Comparison of ENCODE assay signal across 11 cellular contexts in the genomic region with DNA sequence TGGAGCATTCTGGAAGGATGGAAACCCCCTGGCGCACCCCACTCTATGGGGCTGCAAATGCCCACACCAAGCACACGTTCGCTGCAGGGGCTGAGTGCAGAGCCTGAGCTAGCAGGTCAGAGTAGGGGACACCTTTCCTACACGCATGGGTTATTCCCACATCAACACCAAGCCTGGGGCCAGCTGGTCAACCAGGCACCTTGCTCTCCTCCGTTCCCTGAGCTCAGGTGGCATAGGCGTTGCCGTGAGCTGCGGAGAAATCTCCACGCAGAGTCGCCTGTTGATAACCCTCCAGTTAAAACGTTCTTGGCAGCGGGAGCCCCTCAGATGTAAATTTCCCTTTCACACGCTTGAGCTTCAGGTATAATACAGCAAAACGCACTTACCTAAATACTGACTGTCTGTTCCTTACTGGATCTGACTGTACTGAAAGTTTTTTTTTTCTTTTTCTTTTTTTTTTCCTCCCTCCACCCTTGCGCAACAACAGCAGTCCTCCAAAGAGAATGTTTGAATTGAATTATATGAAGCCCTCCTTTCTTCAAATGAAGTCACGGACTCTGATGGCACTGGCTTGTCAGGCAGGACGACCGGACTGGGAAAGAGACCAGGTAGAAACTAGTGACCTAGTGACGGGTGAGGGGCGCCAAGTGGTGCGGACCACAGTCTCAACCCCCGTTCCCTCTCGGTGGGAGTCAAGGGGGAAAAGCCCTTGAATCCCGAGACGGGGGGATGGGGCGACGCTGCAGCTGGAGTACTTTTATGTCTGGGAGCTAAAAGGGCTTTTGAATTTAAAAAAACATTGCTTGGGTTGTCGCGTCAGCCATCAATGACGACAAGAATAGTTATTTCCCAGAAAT. TPM values are rescaled to one million over a fixed set of nuclear protein-coding genes. Genes with fewer than 3 reads are reported as not detected.
DNase-seq lines count a peak whose midpoint lies in the region; ATAC-seq and TF ChIP-seq lines count a peak whose summit lies in the region.
"Had no signal": no experiment of that assay in that cellular context is flagged by ENCODE, and none has a peak within 500 bp of the region (broad histone marks: within the 10 kb centered on the region; RNA-seq: fewer than 3 reads in every experiment).

No MANE protein-coding gene starts in this region.

- no peak overlapping the region for H4K5ac ChIP-seq in H9 (ENCODE audit: insufficient read length, low read depth, low read length)

- H2BK5ac ChIP-seq in H9 (ENCODE audit: insufficient read length, low read length), result no peak overlapping the region

- intact Hi-C loops in body of pancreas (cut with DNase I), result no loop called here
- intact Hi-C loops in naive thymus-derived CD4-positive, alpha-beta T cell (cut with micrococcal nuclease), result loop anchor here in 1 of 2 donors (2.0 kb wide), 1 partner anchor 19 kb away; no protein-coding TSS in a partner anchor

- H3K79me2 ChIP-seq in H9 (ENCODE audit: insufficient read depth, low read length), result no peaks in the 10 kb centered on the region

- peaks cover 20% of the 10 kb centered on the region; the same call in 1 of the 2 replicates for H3K27me3 ChIP-seq in H9 (ENCODE audit: insufficient read depth, low read length)
- peaks cover 0 to 9% of the 10 kb centered on the region in 2 donors for H3K27me3 ChIP-seq in body of pancreas
- peaks cover 3% of the 10 kb centered on the region for H3K27me3 ChIP-seq in rectal smooth muscle tissue (ENCODE audit: control insufficient read depth, insufficient read depth, low read length)
- H3K27me3 ChIP-seq in naive thymus-derived CD4-positive, alpha-beta T cell (ENCODE audit: control insufficient read depth in 2 of 2, insufficient read depth in 2 of 2, low read length in 2 of 2), result no peaks in the 10 kb centered on the region

- H4K20me1 ChIP-seq in H9 (ENCODE audit: control insufficient read depth, insufficient read depth, insufficient read length), result no peaks in the 10 kb centered on the region

- H3K4me2 ChIP-seq in H9 (ENCODE audit: insufficient read depth, insufficient read length, low read length), result peak overlapping the region; percentile 95

- H3K27me3 Mint-ChIP-seq in H9 (ENCODE audit: low read depth), result peaks cover 81% of the 10 kb centered on the region
- H3K27me3 Mint-ChIP-seq in naive thymus-derived CD4-positive, alpha-beta T cell, result peaks cover 25 to 44% (median 43%) of the 10 kb centered on the region in 5 donors

- H3K36me3 ChIP-seq in body of pancreas (replicated peaks in 1 of 2; ENCODE audit: insufficient read depth in 1 of 2, low read depth in 2 of 2) (no peaks in the 10 kb centered on the region), rectal smooth muscle tissue (ENCODE audit: control insufficient read depth, insufficient read depth, low read length) (no peaks in the 10 kb centered on the region)
- H3K36me3 ChIP-seq in naive thymus-derived CD4-positive, alpha-beta T cell (ENCODE audit: control insufficient read depth in 2 of 3, insufficient read depth in 3 of 3, low read length in 3 of 3), result no peaks in the 10 kb centered on the region

- no peak overlapping the region for H2AFZ ChIP-seq in H9 (ENCODE audit: low read length)

- POLR2A ChIA-PET in naive thymus-derived CD4-positive, alpha-beta T cell (lab: Charles Lee), result no interaction called here

- H3K27ac Mint-ChIP-seq in H9, result no peak overlapping the region; a peak in 1 of 7 replicates
- no peak overlapping the region for H3K27ac Mint-ChIP-seq in naive thymus-derived CD4-positive, alpha-beta T cell

- H3K27ac ChIP-seq in H9 (ENCODE audit: insufficient read length, low read depth, low read length) (no peak overlapping the region), body of pancreas (no peak overlapping the region), rectal smooth muscle tissue (ENCODE audit: low read depth, low read length) (no peak overlapping the region)
- no peak overlapping the region for H3K27ac ChIP-seq in naive thymus-derived CD4-positive, alpha-beta T cell (ENCODE audit: low read depth, low read length)

- H3T11ph ChIP-seq in H9 (ENCODE audit: low read length), result no peak overlapping the region

- peak; percentile 50 for ATAC-seq in body of pancreas
- ATAC-seq in naive thymus-derived CD4-positive, alpha-beta T cell, result no peak
- ATAC-seq: activated T-cell treated with anti-CD3 and anti-CD28 coated beads, Interleukin-2, amount 50 U/mL, for 4 hours had no signal

- DNase-seq in H9 (peak; percentile 59), body of pancreas (peak; percentile 24 to 57 (median 32)), cortex of kidney (lab: John Stamatoyannopoulos, UW) (no peak)
- no peak for DNase-seq in naive thymus-derived CD4-positive, alpha-beta T cell
- no peak for DNase-seq in stimulated activated CD4-positive, alpha-beta T cell treated with anti-CD3 and anti-CD28 coated beads, Interleukin-2, amount 100 ng/mL, for 48 hours
- no peak for DNase-seq in stimulated activated CD4-positive, alpha-beta T cell treated with anti-CD3 and anti-CD28 coated beads, Interleukin-4, amount 100 ng/mL, for 24 hours
- DNase-seq: activated T-cell treated with anti-CD3 and anti-CD28 coated beads, Interleukin-2, amount 50 U/mL, for 4 hours; NCI-H1105 treated with DMSO at 0.1 percent for 48 hours; T-helper 9 cell had no signal

- peak overlapping the region; percentile 20 for H3K9ac ChIP-seq in H9 (ENCODE audit: extremely low read depth, insufficient read length, low read length)
- H3K9ac ChIP-seq in rectal smooth muscle tissue (ENCODE audit: low read length), result no peak overlapping the region

- CTCF ChIA-PET in naive thymus-derived CD4-positive, alpha-beta T cell (lab: Charles Lee), result no interaction called here

- H3K4me1 Mint-ChIP-seq in H9, result peaks cover 45 to 47% of the 10 kb centered on the region in 2 experiments
- H3K4me1 Mint-ChIP-seq in naive thymus-derived CD4-positive, alpha-beta T cell, result peaks cover 0 to 19% (median 7%) of the 10 kb centered on the region in 7 donors

- no peak overlapping the region for H3K4ac ChIP-seq in H9 (ENCODE audit: low read depth, low read length)

- no peaks in the 10 kb centered on the region for H3K9me3 ChIP-seq in H9 (ENCODE audit: control insufficient read depth, low read depth, low read length)
- H3K9me3 ChIP-seq in body of pancreas, result no peaks in the 10 kb centered on the region
- no peaks in the 10 kb centered on the region for H3K9me3 ChIP-seq in naive thymus-derived CD4-positive, alpha-beta T cell (ENCODE audit: control insufficient read depth in 2 of 3, low read length in 3 of 3)

- no peak overlapping the region for H2BK12ac ChIP-seq in H9 (ENCODE audit: insufficient read length, low read depth, low read length)

- H3K36me3 Mint-ChIP-seq in H9 (ENCODE audit: insufficient read depth in 1 of 3, low read depth in 3 of 3), result no peaks in the 10 kb centered on the region
- H3K36me3 Mint-ChIP-seq in naive thymus-derived CD4-positive, alpha-beta T cell, result peaks cover 0 to 4% (median 0%) of the 10 kb centered on the region in 5 donors

- H3K4me3 ChIP-seq in body of pancreas (no peak overlapping the region), iPS-11a (ENCODE audit: low read depth, low read length) (peak overlapping the region; percentile 14), rectal smooth muscle tissue (ENCODE audit: low read length) (peak overlapping the region; percentile 58)
- no peak overlapping the region for H3K4me3 ChIP-seq in naive thymus-derived CD4-positive, alpha-beta T cell (ENCODE audit: low read length)

- TF ChIP-seq POLR2A in body of pancreas (IDR thresholded peaks at IDR 0.05), result no peak

- H3K79me1 ChIP-seq in H9 (ENCODE audit: insufficient read depth, low read depth, low read length, poor library complexity, severe bottlenecking), result no peaks in the 10 kb centered on the region

- TF ChIP-seq CTCF in H9 (conservative IDR thresholded peaks at IDR 0.05), result no peak
- no peak for TF ChIP-seq CTCF in body of pancreas (IDR thresholded peaks at IDR 0.05)

- H3K56ac ChIP-seq in H9 (ENCODE audit: insufficient read length, low read depth, low read length), result no peak overlapping the region

- no peak overlapping the region for H2BK120ac ChIP-seq in H9 (ENCODE audit: low read depth, low read length, poor library complexity, severe bottlenecking)

- H2BK20ac ChIP-seq in H9 (ENCODE audit: low read depth, low read length, poor library complexity, severe bottlenecking), result no peak overlapping the region

- H4K8ac ChIP-seq in H9 (replicated peaks; ENCODE audit: insufficient read length, low read depth, low read length), result no peak overlapping the region

- H3K4me3 Mint-ChIP-seq in H9, result peak overlapping the region; percentile 53 to 88
- H3K4me3 Mint-ChIP-seq in naive thymus-derived CD4-positive, alpha-beta T cell, result no peak overlapping the region
- H3K4me3 Mint-ChIP-seq: activated T-cell treated with anti-CD3 and anti-CD28 coated beads, Interleukin-2, amount 50 U/mL, for 4 hours had no signal

- WGBS in H9 (ENCODE audit: extremely low coverage, insufficient read length, low lambda C conversion rate), result no CpG with 5 or more reads among the region's 30 CpGs
- 2 to 4% methylated on average over 30 of the region's 30 CpGs for WGBS in body of pancreas, 2 donors

- no peak overlapping the region for H3K23ac ChIP-seq in H9 (ENCODE audit: insufficient read length, low read depth, low read length)

- H3K4me1 ChIP-seq in H9 (ENCODE audit: insufficient read depth, low read length), result no peaks in the 10 kb centered on the region
- H3K4me1 ChIP-seq in body of pancreas, result peaks cover 30% of the 10 kb centered on the region
- H3K4me1 ChIP-seq in rectal smooth muscle tissue (ENCODE audit: control insufficient read depth, insufficient read depth, low read length), result no peaks in the 10 kb centered on the region
- H3K4me1 ChIP-seq in naive thymus-derived CD4-positive, alpha-beta T cell (ENCODE audit: control insufficient read depth in 2 of 2, insufficient read depth in 2 of 2, low read length in 2 of 2), result no peaks in the 10 kb centered on the region

- no peak overlapping the region for H2AK5ac ChIP-seq in H9 (ENCODE audit: insufficient read length, low read length)

- peaks cover 33% of the 10 kb centered on the region for H3K23me2 ChIP-seq in H9 (ENCODE audit: insufficient read length, low read depth, low read length, poor library complexity, severe bottlenecking)

- H2BK15ac ChIP-seq in H9 (ENCODE audit: low read depth, low read length), result no peak overlapping the region

- no peaks in the 10 kb centered on the region for H3K9me3 Mint-ChIP-seq in H9
- H3K9me3 Mint-ChIP-seq in naive thymus-derived CD4-positive, alpha-beta T cell, result peaks cover 0 to 24% (median 5%) of the 10 kb centered on the region in 11 donors

- no peak overlapping the region for H3K18ac ChIP-seq in H9 (ENCODE audit: insufficient read length, low read depth, low read length)

- H3K14ac ChIP-seq in H9 (ENCODE audit: insufficient read depth, low read length), result no peak overlapping the region; the same call in 1 of the 2 replicates

- no peak overlapping the region for H4K91ac ChIP-seq in H9 (ENCODE audit: insufficient read length, low read depth, low read length)

RNA-seq across cellular contexts. Expression of a gene that starts 2.0 kb away (rescaled TPM):
- not detected in 2 replicates for total RNA-seq in H9 (2021)
- total RNA-seq in body of pancreas, result not detected
- not detected for total RNA-seq in naive thymus-derived CD4-positive, alpha-beta T cell
- not detected for polyA plus RNA-seq in naive thymus-derived CD4-positive, alpha-beta T cell
- total RNA-seq: activated T-cell treated with anti-CD3 and anti-CD28 coated beads, Interleukin-2, amount 50 U/mL, for 4 hours had no signal

Comparison
In these comparisons a context has a peak if more than half of its experiments do, and no peak if none do; other contexts are left out.
1. DNase-seq: peak in H9 (single experiment) and body of pancreas (4 of 4); none in naive thymus-derived CD4-positive, alpha-beta T cell (0 of 9), stimulated activated CD4-positive, alpha-beta T cell treated with anti-CD3 and anti-CD28 coated beads, Interleukin-2, amount 100 ng/mL, for 48 hours (0 of 2), cortex of kidney (single experiment) and stimulated activated CD4-positive, alpha-beta T cell treated with anti-CD3 and anti-CD28 coated beads, Interleukin-4, amount 100 ng/mL, for 24 hours (single experiment).
2. H3K4me3 Mint-ChIP-seq: peak in H9 (2 of 2); none in naive thymus-derived CD4-positive, alpha-beta T cell (0 of 10).
3. H3K4me3 ChIP-seq: peak in iPS-11a (single experiment) and rectal smooth muscle tissue (single experiment); none in body of pancreas (0 of 2) and naive thymus-derived CD4-positive, alpha-beta T cell (single experiment).